19 cellular contexts compared by ENCODE assay signal in the genomic region with DNA sequence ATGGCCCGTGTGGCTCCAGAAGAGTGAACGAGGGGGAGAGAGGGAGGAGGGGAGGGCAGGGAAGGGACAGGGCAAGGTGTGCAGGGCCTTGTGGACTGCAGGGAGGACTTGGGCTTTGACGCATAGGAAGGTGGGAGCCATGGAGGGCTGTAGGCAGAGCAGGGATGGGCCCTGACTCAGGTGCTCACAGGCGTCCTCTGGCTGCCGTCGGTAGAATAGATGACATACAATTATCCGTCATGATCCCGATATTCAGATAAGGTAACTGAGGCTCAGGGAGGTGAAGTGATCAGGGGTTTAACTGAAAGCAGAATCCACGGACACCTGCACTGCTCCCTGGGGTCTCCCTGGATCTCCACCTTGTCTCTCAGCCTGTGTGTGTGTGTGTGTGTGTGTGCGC. TPM values are rescaled to one million over a fixed set of nuclear protein-coding genes. Genes with fewer than 3 reads are reported as not detected.
DNase-seq lines count a peak whose midpoint lies in the region; ATAC-seq and TF ChIP-seq lines count a peak whose summit lies in the region.
"Had no signal": no experiment of that assay in that cellular context is flagged by ENCODE, and none has a peak within 500 bp of the region (broad histone marks: within the 10 kb centered on the region; RNA-seq: fewer than 3 reads in every experiment).

No MANE protein-coding gene starts in this region.

- DNase-seq in Caco-2 (no peak), GM12865 (ENCODE audit: low read depth) (no peak), WTC11 (ENCODE audit: low spot score) (no peak), kidney epithelial cell (ENCODE audit: low read depth) (no peak), omental fat pad (ENCODE audit: low spot score) (no peak)
- DNase-seq in activated CD8-positive, alpha-beta memory T cell treated with anti-CD3 and anti-CD28 coated beads, Interleukin-2, amount 50 U/mL, for 48 hours = no peak
- DNase-seq: C1 segment of cervical spinal cord; central memory CD4-positive, alpha-beta T cell; HFFc6; MG63; NCI-H2107; SHP77 treated with DMSO at 0.1 percent for 48 hours had no signal

- CTCF ChIA-PET in Caco-2 (lab: Charles Lee) = no interaction called here
- CTCF ChIA-PET in WTC11 (lab: Charles Lee) = no interaction called here

- H3K9me3 ChIP-seq in Caco-2 = no peaks in the 10 kb centered on the region
- H3K9me3 ChIP-seq: heart left ventricle, left lung, MG63 had no signal

- H3K27me3 Mint-ChIP-seq in Caco-2 (ENCODE audit: insufficient read depth, unreplicated experiment) (no peaks in the 10 kb centered on the region), WTC11 (ENCODE audit: low read depth) (peaks cover 11% of the 10 kb centered on the region)
- H3K27me3 Mint-ChIP-seq: activated naive CD8-positive, alpha-beta T cell had no signal

- peaks cover 6% of the 10 kb centered on the region for H3K36me3 Mint-ChIP-seq in Caco-2 (ENCODE audit: insufficient read depth, unreplicated experiment)
- H3K36me3 Mint-ChIP-seq in WTC11 = no peaks in the 10 kb centered on the region

- H3K4me3 ChIP-seq in Caco-2 (ENCODE audit: low read depth, low read length) (no peak overlapping the region), GM12865 (ENCODE audit: low read depth, low read length) (no peak overlapping the region), kidney epithelial cell (ENCODE audit: low read depth, low read length) (no peak overlapping the region)
- H3K4me3 ChIP-seq: heart left ventricle, left lung, MG63, skin epidermis had no signal

- no peak overlapping the region for H3K4me3 Mint-ChIP-seq in Caco-2 (ENCODE audit: unreplicated experiment)
- no peak overlapping the region for H3K4me3 Mint-ChIP-seq in WTC11
- H3K4me3 Mint-ChIP-seq: activated naive CD8-positive, alpha-beta T cell; neural crest cell had no signal

- peaks cover 4% of the 10 kb centered on the region; the same call in 1 of the 2 replicates for H3K4me1 ChIP-seq in Caco-2

- H3K9me3 Mint-ChIP-seq in Caco-2 (ENCODE audit: unreplicated experiment) (peaks cover 15% of the 10 kb centered on the region), WTC11 (peaks cover 8% of the 10 kb centered on the region)

- H3K36me3 ChIP-seq in Caco-2 (ENCODE audit: control insufficient read depth, insufficient read depth, low read length) (no peaks in the 10 kb centered on the region), kidney epithelial cell (ENCODE audit: control insufficient read depth, insufficient read depth, low read length) (no peaks in the 10 kb centered on the region)
- H3K36me3 ChIP-seq: heart left ventricle, MG63 had no signal

- H3K27me3 ChIP-seq in Caco-2 (replicated peaks; ENCODE audit: control insufficient read depth, insufficient read depth, low read length) (no peaks in the 10 kb centered on the region), kidney epithelial cell (ENCODE audit: control insufficient read depth, insufficient read depth, low read length) (peaks cover 4% of the 10 kb centered on the region)
- H3K27me3 ChIP-seq: MG63 had no signal

- ATAC-seq in WTC11 (no peak), omental fat pad (ENCODE audit: low FRiP score) (no peak), HG02763 (IDR thresholded peaks at IDR 0.05; ENCODE audit: unreplicated experiment) (no peak), GM21576 (IDR thresholded peaks at IDR 0.05; ENCODE audit: unreplicated experiment) (no peak)
- ATAC-seq: heart left ventricle, left lung had no signal

- intact Hi-C loops in Caco-2 (cut with micrococcal nuclease; ENCODE audit: unreplicated experiment) = no loop called here

- POLR2A ChIA-PET in Caco-2 (lab: Charles Lee) = no interaction called here
- POLR2A ChIA-PET in WTC11 (lab: Charles Lee) = no interaction called here

- TF ChIP-seq CTCF in Caco-2 (IDR thresholded peaks at IDR 0.05; ENCODE audit: insufficient read depth in 1 of 2, low read depth in 1 of 2, low read length in 1 of 2, severe bottlenecking in 1 of 2, unreplicated experiment in 1 of 2) (no peak), GM12865 (IDR thresholded peaks at IDR 0.05; ENCODE audit: insufficient read depth, low read depth, low read length, missing control alignments) (peak; percentile 20), WTC11 (IDR thresholded peaks at IDR 0.05) (no peak), kidney epithelial cell (IDR thresholded peaks at IDR 0.05; ENCODE audit: insufficient read depth, low read length, poor library complexity, severe bottlenecking) (peak; percentile 28), omental fat pad (IDR thresholded peaks at IDR 0.05) (no peak)

- H3K4me1 Mint-ChIP-seq in Caco-2 (ENCODE audit: low read depth, unreplicated experiment) = peaks cover 6% of the 10 kb centered on the region
- H3K4me1 Mint-ChIP-seq in WTC11 = peaks cover 10% of the 10 kb centered on the region

- H3K27ac Mint-ChIP-seq in Caco-2 (ENCODE audit: unreplicated experiment) (peak overlapping the region; percentile 4), WTC11 (no peak overlapping the region)
- H3K27ac Mint-ChIP-seq: HFFc6 had no signal

- BruUV-seq in Caco-2 (replicated peaks; lab: Mats Ljungman, UMichigan) = no TSS peak

TF ChIP-seq in WTC11, 78 proteins besides CTCF, POLR2A, EP300 and RAD21:
- TF ChIP-seq, protein P1, sequence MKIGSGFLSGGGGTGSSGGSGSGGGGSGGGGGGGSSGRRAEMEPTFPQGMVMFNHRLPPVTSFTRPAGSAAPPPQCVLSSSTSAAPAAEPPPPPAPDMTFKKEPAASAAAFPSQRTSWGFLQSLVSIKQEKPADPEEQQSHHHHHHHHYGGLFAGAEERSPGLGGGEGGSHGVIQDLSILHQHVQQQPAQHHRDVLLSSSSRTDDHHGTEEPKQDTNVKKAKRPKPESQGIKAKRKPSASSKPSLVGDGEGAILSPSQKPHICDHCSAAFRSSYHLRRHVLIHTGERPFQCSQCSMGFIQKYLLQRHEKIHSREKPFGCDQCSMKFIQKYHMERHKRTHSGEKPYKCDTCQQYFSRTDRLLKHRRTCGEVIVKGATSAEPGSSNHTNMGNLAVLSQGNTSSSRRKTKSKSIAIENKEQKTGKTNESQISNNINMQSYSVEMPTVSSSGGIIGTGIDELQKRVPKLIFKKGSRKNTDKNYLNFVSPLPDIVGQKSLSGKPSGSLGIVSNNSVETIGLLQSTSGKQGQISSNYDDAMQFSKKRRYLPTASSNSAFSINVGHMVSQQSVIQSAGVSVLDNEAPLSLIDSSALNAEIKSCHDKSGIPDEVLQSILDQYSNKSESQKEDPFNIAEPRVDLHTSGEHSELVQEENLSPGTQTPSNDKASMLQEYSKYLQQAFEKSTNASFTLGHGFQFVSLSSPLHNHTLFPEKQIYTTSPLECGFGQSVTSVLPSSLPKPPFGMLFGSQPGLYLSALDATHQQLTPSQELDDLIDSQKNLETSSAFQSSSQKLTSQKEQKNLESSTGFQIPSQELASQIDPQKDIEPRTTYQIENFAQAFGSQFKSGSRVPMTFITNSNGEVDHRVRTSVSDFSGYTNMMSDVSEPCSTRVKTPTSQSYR (CRISPR knock-in tag; IDR thresholded peaks at IDR 0.05) = no peak
- no peak for TF ChIP-seq ETV6 (CRISPR knock-in tag; IDR thresholded peaks at IDR 0.05)
- no peak for TF ChIP-seq SP1 (CRISPR knock-in tag; conservative IDR thresholded peaks at IDR 0.05)
- TF ChIP-seq GTF2I (CRISPR knock-in tag; conservative IDR thresholded peaks at IDR 0.05) = 0 out of 2 replicates have a peak, but pooled peaks have one; percentile 36
- TF ChIP-seq, protein P2, sequence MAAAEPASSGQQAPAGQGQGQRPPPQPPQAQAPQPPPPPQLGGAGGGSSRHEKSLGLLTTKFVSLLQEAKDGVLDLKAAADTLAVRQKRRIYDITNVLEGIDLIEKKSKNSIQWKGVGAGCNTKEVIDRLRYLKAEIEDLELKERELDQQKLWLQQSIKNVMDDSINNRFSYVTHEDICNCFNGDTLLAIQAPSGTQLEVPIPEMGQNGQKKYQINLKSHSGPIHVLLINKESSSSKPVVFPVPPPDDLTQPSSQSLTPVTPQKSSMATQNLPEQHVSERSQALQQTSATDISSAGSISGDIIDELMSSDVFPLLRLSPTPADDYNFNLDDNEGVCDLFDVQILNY (CRISPR knock-in tag; IDR thresholded peaks at IDR 0.05) = no peak

RNA-seq across cellular contexts. Expression of gene C3, which starts 3.4 kb away (rescaled TPM):
- total RNA-seq in Caco-2 (2022) (19.3 and 21.7 TPM in 2 replicates), WTC11 (2021) (7.0 to 9.3 TPM (median 8.9 TPM) in 3 replicates), kidney epithelial cell (58.5 and 61.8 TPM in 2 replicates), omental fat pad (1,000 to 10,000 TPM; 1,035 to 6,271 (median 2,305) TPM)

RNA-seq across cellular contexts. Expression of gene GPR108, which starts 20.3 kb away (rescaled TPM):
- 48.9 and 53.6 TPM in 2 replicates for total RNA-seq in Caco-2 (2022)
- total RNA-seq in WTC11 (2021) = 48.7 to 59.5 TPM (median 54.2 TPM) in 3 replicates
- 59.9 and 66.6 TPM in 2 replicates for total RNA-seq in kidney epithelial cell
- total RNA-seq in omental fat pad = 10 to 100 TPM; 34.5 to 68.4 (median 62.0) TPM

RNA-seq across cellular contexts. Expression of gene TRIP10, which starts 22.4 kb away (rescaled TPM):
- 106 and 107 TPM in 2 replicates for total RNA-seq in Caco-2 (2022)
- total RNA-seq in WTC11 (2021) = 61.5 to 76.6 TPM (median 62.4 TPM) in 3 replicates
- 31.2 and 35.2 TPM in 2 replicates for total RNA-seq in kidney epithelial cell
- total RNA-seq in omental fat pad = 100 to 1,000 TPM in 1 of 4 donors, 10 to 100 TPM in 3; 42.5 to 110 (median 66.6) TPM

RNA-seq across cellular contexts. Expression of gene TNFSF14, which starts 47.1 kb away (rescaled TPM):
- not detected in 2 replicates for total RNA-seq in Caco-2 (2022)
- 0.13 to 0.27 TPM (median 0.27 TPM) in 3 replicates for total RNA-seq in WTC11 (2021)
- total RNA-seq in kidney epithelial cell = not detected in 2 replicates
- 10 to 100 TPM in 2 of 4 donors, 1 to 10 TPM in 2; 3.6 to 66.5 (median 26.3) TPM for total RNA-seq in omental fat pad
- total RNA-seq: HFFc6, neural crest cell had no signal

RNA-seq across cellular contexts. Expression of gene SH2D3A, which starts 50.2 kb away (rescaled TPM):
- 20.5 and 24.5 TPM in 2 replicates for total RNA-seq in Caco-2 (2022)
- 25.1 to 30.3 TPM (median 26.7 TPM) in 3 replicates for total RNA-seq in WTC11 (2021)
- 40.0 and 45.8 TPM in 2 replicates for total RNA-seq in kidney epithelial cell
- total RNA-seq in omental fat pad = 1 to 10 TPM in 3 of 4 donors, not detected in 1; 1.3 to 3.4 (median 2.0) TPM
- total RNA-seq: HFFc6, neural crest cell had no signal

Comparison
In these comparisons a context has a peak if more than half of its experiments do, and no peak if none do; other contexts are left out.
1. CTCF ChIP-seq: peak in GM12865 (single experiment) and kidney epithelial cell (single experiment); none in Caco-2 (0 of 2), WTC11 (single experiment) and omental fat pad (0 of 3).
2. RNA of gene C3, which starts 3.4 kb away (total RNA-seq): 1,035 to 6,271 TPM in omental fat pad; 58.5 to 61.8 TPM in kidney epithelial cell, 19.3 to 21.7 TPM in Caco-2 and 7.0 to 9.3 TPM in WTC11; every median in the first group is over 10 times any median in the second.